ENCODE assay signal across 26 cellular contexts in genomic region chr5:69004127-69004526, GRCh38.
"Had no signal": no experiment of that assay in that cellular context is flagged by ENCODE, and none has a peak within 500 bp of the region (broad histone marks: within the 10 kb centered on the region; RNA-seq: fewer than 3 reads in every experiment).

No MANE protein-coding gene starts in this region.

- H3K36me3 ChIP-seq: gastroesophageal sphincter, heart left ventricle, neural progenitor cell, ovary, transverse colon, upper lobe of right lung, uterus had no signal

- FAIRE-seq: kidney had no signal

- H3K9ac ChIP-seq: neural progenitor cell had no signal

- H3K27ac ChIP-seq: epithelial cell of prostate, foreskin keratinocyte, gastroesophageal sphincter, heart left ventricle, hepatocyte, neural progenitor cell, ovary, psoas muscle, skin epidermis, transverse colon, upper lobe of right lung, uterus had no signal

- H3K79me2 ChIP-seq: hepatocyte had no signal

- H3K27me3 ChIP-seq: gastroesophageal sphincter, heart left ventricle, hepatocyte, neural progenitor cell, ovary, transverse colon, upper lobe of right lung, uterus had no signal

- H3K4me1 ChIP-seq: foreskin keratinocyte, gastroesophageal sphincter, heart left ventricle, neural progenitor cell, psoas muscle, transverse colon, upper lobe of right lung had no signal

- H2AFZ ChIP-seq: hepatocyte, neural progenitor cell had no signal

- DNase-seq: effector CD8-positive, alpha-beta T cell; endodermal cell; heart left ventricle; kidney; mesenchymal stem cell; mucosa of descending colon; naive B cell; nucleus accumbens; ovary; posterior cingulate gyrus; psoas muscle; right cardiac atrium; stimulated activated CD4-positive, alpha-beta T cell treated with anti-CD3 and anti-CD28 coated beads, Interleukin-15, amount 100 ng/mL, for 24 hours; stimulated activated CD4-positive, alpha-beta T cell treated with anti-CD3 and anti-CD28 coated beads, Interleukin-2, amount 100 ng/mL, for 48 hours; stimulated activated naive B cell treated with anti-CD40 and anti-IgM and Interleukin-4, amounts not matched to agents 10 μg/mL and 1 μg/mL and 100 μg/mL, for 72 hours; transverse colon; upper lobe of right lung; uterus had no signal

- H3K9me3 ChIP-seq: gastroesophageal sphincter, heart left ventricle, mucosa of descending colon, ovary, psoas muscle, transverse colon, upper lobe of right lung, uterus had no signal

- H3K4me2 ChIP-seq: hepatocyte, neural progenitor cell had no signal

- ATAC-seq: esophagus mucosa; foreskin keratinocyte; gastroesophageal sphincter; heart left ventricle; left lobe of liver; mucosa of descending colon; psoas muscle; right cardiac atrium; stimulated activated naive B cell treated with anti-CD40 and anti-IgM and Interleukin-4, amounts not matched to agents 10 μg/mL and 1 μg/mL and 100 μg/mL, for 72 hours; upper lobe of right lung had no signal

- H3K4me3 ChIP-seq: gastroesophageal sphincter, heart left ventricle, hepatocyte, mucosa of descending colon, neural progenitor cell, ovary, psoas muscle, skin epidermis, transverse colon, upper lobe of right lung, uterus had no signal
